9 cellular contexts compared by ENCODE assay signal in genomic region chr21:33127154-33127893, GRCh38. TPM values are rescaled to one million over a fixed set of nuclear protein-coding genes. Genes with fewer than 3 reads are reported as not detected.
DNase-seq lines count a peak whose midpoint lies in the region; ATAC-seq and TF ChIP-seq lines count a peak whose summit lies in the region.
"Had no signal": no experiment of that assay in that cellular context is flagged by ENCODE, and none has a peak within 500 bp of the region (broad histone marks: within the 10 kb centered on the region; RNA-seq: fewer than 3 reads in every experiment).

No MANE protein-coding gene starts in this region.

- peak overlapping the region; percentile 62 for H3K4me3 Mint-ChIP-seq in mesothelial cell of epicardium

- H3K9me3 Mint-ChIP-seq in mesothelial cell of epicardium: no peaks in the 10 kb centered on the region

- H3K9me3 ChIP-seq in endocrine pancreas (ENCODE audit: control insufficient read depth, low read length): no peaks in the 10 kb centered on the region

- no peaks in the 10 kb centered on the region for H3K36me3 Mint-ChIP-seq in mesothelial cell of epicardium

- no peak overlapping the region for H3K27ac Mint-ChIP-seq in mesothelial cell of epicardium

- no peaks in the 10 kb centered on the region for H3K36me3 ChIP-seq in endocrine pancreas (ENCODE audit: control insufficient read depth, insufficient read depth, low read length)

- H3K27me3 Mint-ChIP-seq in mesothelial cell of epicardium (ENCODE audit: low read depth): peaks cover 66% of the 10 kb centered on the region

- peaks cover 6% of the 10 kb centered on the region for H3K4me1 Mint-ChIP-seq in mesothelial cell of epicardium

- H3K4me3 ChIP-seq in endocrine pancreas (ENCODE audit: control insufficient read depth, insufficient read depth, low read length): peak overlapping the region; percentile 59

- no peaks in the 10 kb centered on the region for H3K27me3 ChIP-seq in endocrine pancreas (ENCODE audit: control insufficient read depth, insufficient read depth, low read length)

- TF ChIP-seq CTCF in mesothelial cell of epicardium (IDR thresholded peaks at IDR 0.05; ENCODE audit: unreplicated experiment): peak; percentile 69

- ATAC-seq in GM21528 (IDR thresholded peaks at IDR 0.05; ENCODE audit: low FRiP score, unreplicated experiment): no peak

- no peaks in the 10 kb centered on the region for H3K4me1 ChIP-seq in endocrine pancreas (ENCODE audit: control insufficient read depth, insufficient read depth, low read length)

- no peak overlapping the region for H3K9ac ChIP-seq in endocrine pancreas (ENCODE audit: control insufficient read depth, insufficient read depth, low read length)

- DNase-seq in COLO668 (lab: John Stamatoyannopoulos, UW; ENCODE audit: unreplicated experiment) (peak; percentile 83), HCEC 1CT (peak; percentile 57), NCI-H526 (lab: John Stamatoyannopoulos, UW) (peak; percentile 85 to 91), mesothelial cell of epicardium (ENCODE audit: low spot score in 2 of 2, unreplicated experiment in 2 of 2) (peak; percentile 50 to 81)
- peak in 2 of 3 experiments; percentile 7 to 58 for DNase-seq in activated CD8-positive, alpha-beta memory T cell treated with anti-CD3 and anti-CD28 coated beads for 48 hours (ENCODE audit: low read depth in 2 of 3, low spot score in 2 of 3)
- DNase-seq in stimulated activated CD8-positive, alpha-beta memory T cell treated with anti-CD3 and anti-CD28 coated beads, Interleukin-15, amount 100 ng/mL, for 4 hours (ENCODE audit: low read depth in 2 of 2): peak; percentile 5 to 20

RNA-seq across cellular contexts. Expression of gene OLIG1, which starts 57.4 kb away (rescaled TPM):
- not detected in 3 replicates for total RNA-seq in mesothelial cell of epicardium
- total RNA-seq: activated CD8-positive, alpha-beta memory T cell treated with anti-CD3 and anti-CD28 coated beads for 36 hours had no signal

Comparison
In these comparisons a context has a peak if more than half of its experiments do, and no peak if none do; other contexts are left out.
1. DNase-seq: peak in every context shown above with its lines; median percentile 88 in NCI-H526; 83 in COLO668; 66 in mesothelial cell of epicardium; 57 in HCEC 1CT; 32 in activated CD8-positive, alpha-beta memory T cell treated with anti-CD3 and anti-CD28 coated beads for 48 hours; 12 in stimulated activated CD8-positive, alpha-beta memory T cell treated with anti-CD3 and anti-CD28 coated beads, Interleukin-15, amount 100 ng/mL, for 4 hours.